ENCODE assay signal across 9 cellular contexts in the genomic region with DNA sequence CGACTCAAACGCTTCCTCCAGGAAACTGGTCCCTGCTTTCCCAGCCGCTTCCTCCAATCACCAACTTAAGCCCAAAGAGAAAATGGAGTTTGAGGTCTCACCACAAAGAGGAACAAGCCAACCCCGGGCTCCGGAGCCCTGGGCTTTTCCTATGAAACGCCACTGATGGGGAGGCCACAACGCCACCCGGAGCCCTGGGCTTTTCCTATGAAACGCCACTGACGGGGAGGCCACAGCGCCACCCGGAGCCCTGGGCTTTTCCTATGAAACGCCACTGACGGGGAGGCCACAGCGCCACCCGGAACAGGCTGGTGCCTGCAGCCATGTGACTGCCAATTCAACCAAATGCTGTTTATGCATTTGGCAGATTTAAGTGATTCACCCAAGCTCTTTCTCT. TPM values are rescaled to one million over a fixed set of nuclear protein-coding genes. Genes with fewer than 3 reads are reported as not detected.
DNase-seq lines count a peak whose midpoint lies in the region; ATAC-seq and TF ChIP-seq lines count a peak whose summit lies in the region.
"Had no signal": no experiment of that assay in that cellular context is flagged by ENCODE, and none has a peak within 500 bp of the region (broad histone marks: within the 10 kb centered on the region; RNA-seq: fewer than 3 reads in every experiment).

No MANE protein-coding gene starts in this region.

- TF ChIP-seq POLR2A in Peyer's patch (IDR thresholded peaks at IDR 0.05), result no peak

- H3K36me3 Mint-ChIP-seq in activated naive CD4-positive, alpha-beta T cell treated with anti-CD3 and anti-CD28 coated beads for 36 hours (ENCODE audit: low read depth), result no peaks in the 10 kb centered on the region
- no peaks in the 10 kb centered on the region for H3K36me3 Mint-ChIP-seq in activated naive CD4-positive, alpha-beta T cell treated with anti-CD3 and anti-CD28 coated beads, Interleukin-2, amount 10 ng/mL, durations not matched to agents 7 days and 5 days

- H3K27ac Mint-ChIP-seq in activated naive CD4-positive, alpha-beta T cell treated with anti-CD3 and anti-CD28 coated beads for 36 hours, result no peak overlapping the region
- no peak overlapping the region for H3K27ac Mint-ChIP-seq in activated naive CD4-positive, alpha-beta T cell treated with anti-CD3 and anti-CD28 coated beads, Interleukin-2, amount 10 ng/mL, durations not matched to agents 7 days and 5 days
- H3K27ac Mint-ChIP-seq: progenitor cell of endocrine pancreas had no signal

- no peaks in the 10 kb centered on the region for H3K27me3 Mint-ChIP-seq in activated naive CD4-positive, alpha-beta T cell treated with anti-CD3 and anti-CD28 coated beads for 36 hours (ENCODE audit: low read depth)
- H3K27me3 Mint-ChIP-seq in activated naive CD4-positive, alpha-beta T cell treated with anti-CD3 and anti-CD28 coated beads, Interleukin-2, amount 10 ng/mL, durations not matched to agents 7 days and 5 days, result no peaks in the 10 kb centered on the region

- ATAC-seq in stimulated activated naive CD8-positive, alpha-beta T cell treated with anti-CD3 and anti-CD28 coated beads, Interleukin-15, Interleukin-2, amounts not matched to agents 100 U/mL and 50 U/mL, for 24 hours, result no peak

- intact Hi-C loops in activated naive CD4-positive, alpha-beta T cell treated with anti-CD3 and anti-CD28 coated beads for 36 hours (cut with micrococcal nuclease), result loop anchor here (5.0 kb wide), 2 partner anchors 75 to 215 kb away; a partner anchor contains a TSS

- no peak overlapping the region for H3K4me3 Mint-ChIP-seq in activated naive CD4-positive, alpha-beta T cell treated with anti-CD3 and anti-CD28 coated beads for 36 hours
- H3K4me3 Mint-ChIP-seq in activated naive CD4-positive, alpha-beta T cell treated with anti-CD3 and anti-CD28 coated beads, Interleukin-2, amount 10 ng/mL, durations not matched to agents 7 days and 5 days, result no peak overlapping the region

- H3K4me1 ChIP-seq in Peyer's patch (peaks cover 0 to 12% (median 3%) of the 10 kb centered on the region in 4 donors), BE2C (no peaks in the 10 kb centered on the region)

- H3K4me1 Mint-ChIP-seq in activated naive CD4-positive, alpha-beta T cell treated with anti-CD3 and anti-CD28 coated beads for 36 hours (ENCODE audit: low read depth), result peaks cover 22% of the 10 kb centered on the region
- peaks cover 29% of the 10 kb centered on the region for H3K4me1 Mint-ChIP-seq in activated naive CD4-positive, alpha-beta T cell treated with anti-CD3 and anti-CD28 coated beads, Interleukin-2, amount 10 ng/mL, durations not matched to agents 7 days and 5 days

- DNase-seq in activated naive CD4-positive, alpha-beta T cell treated with anti-CD3 and anti-CD28 coated beads for 36 hours, result peak; percentile 45
- no peak for DNase-seq in activated naive CD4-positive, alpha-beta T cell treated with anti-CD3 and anti-CD28 coated beads, Interleukin-2, amount 10 ng/mL, durations not matched to agents 7 days and 5 days
- DNase-seq in Peyer's patch (peak in 2 of 3 donors; percentile 26 to 57), globus pallidus (ENCODE audit: low spot score) (peak; percentile 43), BE2C (no peak), A172 (ENCODE audit: low spot score) (no peak), HuH-7 (ENCODE audit: low spot score) (no peak)
- DNase-seq in stimulated activated naive CD8-positive, alpha-beta T cell treated with anti-CD3 and anti-CD28 coated beads, Interleukin-15, Interleukin-2, amounts not matched to agents 100 U/mL and 50 U/mL, for 24 hours, result peak; percentile 32

- H3K4me3 ChIP-seq in Peyer's patch (no peak overlapping the region), BE2C (ENCODE audit: low read depth, low read length) (no peak overlapping the region)

- no peaks in the 10 kb centered on the region for H3K36me3 ChIP-seq in Peyer's patch
- no peaks in the 10 kb centered on the region for H3K36me3 ChIP-seq in BE2C

- H3K9me3 ChIP-seq in Peyer's patch (no peaks in the 10 kb centered on the region), BE2C (no peaks in the 10 kb centered on the region)

- TF ChIP-seq CTCF in Peyer's patch (IDR thresholded peaks at IDR 0.05), result no peak
- no peak for TF ChIP-seq CTCF in BE2C (IDR thresholded peaks at IDR 0.05; ENCODE audit: low read depth, low read length)

- H3K27me3 ChIP-seq in Peyer's patch, result no peaks in the 10 kb centered on the region
- no peaks in the 10 kb centered on the region for H3K27me3 ChIP-seq in BE2C

- no peak overlapping the region for H3K27ac ChIP-seq in Peyer's patch

- no peaks in the 10 kb centered on the region for H3K9me3 Mint-ChIP-seq in activated naive CD4-positive, alpha-beta T cell treated with anti-CD3 and anti-CD28 coated beads for 36 hours
- no peaks in the 10 kb centered on the region for H3K9me3 Mint-ChIP-seq in activated naive CD4-positive, alpha-beta T cell treated with anti-CD3 and anti-CD28 coated beads, Interleukin-2, amount 10 ng/mL, durations not matched to agents 7 days and 5 days

- CTCF ChIA-PET in activated naive CD4-positive, alpha-beta T cell treated with anti-CD3 and anti-CD28 coated beads for 36 hours (lab: Charles Lee), result interaction anchor here (0.7 kb wide), 1 partner anchor 9 kb away, joined by 3 read pairs; no protein-coding TSS in a partner anchor
- CTCF ChIA-PET in activated naive CD4-positive, alpha-beta T cell treated with anti-CD3 and anti-CD28 coated beads, Interleukin-2, amount 10 ng/mL, durations not matched to agents 7 days and 5 days (lab: Charles Lee), result interaction anchor here (1.7 kb wide), 1 partner anchor 118 kb away, joined by 4 read pairs; no protein-coding TSS in a partner anchor

RNA-seq across cellular contexts. Expression of a gene that starts 45.8 kb away (rescaled TPM):
- 10 to 100 TPM; 10.8 to 14.1 TPM for total RNA-seq in activated naive CD4-positive, alpha-beta T cell treated with anti-CD3 and anti-CD28 coated beads for 36 hours
- total RNA-seq in Peyer's patch, result under 1 TPM in 1 of 4 donors, not detected in 3; 0.27 TPM
- polyA plus RNA-seq in BE2C (2012; ENCODE audit: insufficient read depth, insufficient read length, low read depth), result 15.0 TPM
- 16.2 and 18.4 TPM in 2 replicates for total RNA-seq in A172 (2014; rRNA removed; shearing (Covaris generic))

Comparison
In these comparisons a context has a peak if more than half of its experiments do, and no peak if none do; other contexts are left out.
1. DNase-seq: peak in activated naive CD4-positive, alpha-beta T cell treated with anti-CD3 and anti-CD28 coated beads for 36 hours (single experiment), Peyer's patch (2 of 3), globus pallidus (single experiment) and stimulated activated naive CD8-positive, alpha-beta T cell treated with anti-CD3 and anti-CD28 coated beads, Interleukin-15, Interleukin-2, amounts not matched to agents 100 U/mL and 50 U/mL, for 24 hours (single experiment); none in activated naive CD4-positive, alpha-beta T cell treated with anti-CD3 and anti-CD28 coated beads, Interleukin-2, amount 10 ng/mL, durations not matched to agents 7 days and 5 days (single experiment), BE2C (single experiment), A172 (single experiment) and HuH-7 (single experiment).
2. RNA of a gene that starts 45.8 kb away (total RNA-seq): 16.2 to 18.4 TPM in A172 and 10.8 to 14.1 TPM in activated naive CD4-positive, alpha-beta T cell treated with anti-CD3 and anti-CD28 coated beads for 36 hours; 0.27 TPM in Peyer's patch; every median in the first group is over 4 times any median in the second.